1 cellular context compared by ENCODE assay signal in the genomic region with DNA sequence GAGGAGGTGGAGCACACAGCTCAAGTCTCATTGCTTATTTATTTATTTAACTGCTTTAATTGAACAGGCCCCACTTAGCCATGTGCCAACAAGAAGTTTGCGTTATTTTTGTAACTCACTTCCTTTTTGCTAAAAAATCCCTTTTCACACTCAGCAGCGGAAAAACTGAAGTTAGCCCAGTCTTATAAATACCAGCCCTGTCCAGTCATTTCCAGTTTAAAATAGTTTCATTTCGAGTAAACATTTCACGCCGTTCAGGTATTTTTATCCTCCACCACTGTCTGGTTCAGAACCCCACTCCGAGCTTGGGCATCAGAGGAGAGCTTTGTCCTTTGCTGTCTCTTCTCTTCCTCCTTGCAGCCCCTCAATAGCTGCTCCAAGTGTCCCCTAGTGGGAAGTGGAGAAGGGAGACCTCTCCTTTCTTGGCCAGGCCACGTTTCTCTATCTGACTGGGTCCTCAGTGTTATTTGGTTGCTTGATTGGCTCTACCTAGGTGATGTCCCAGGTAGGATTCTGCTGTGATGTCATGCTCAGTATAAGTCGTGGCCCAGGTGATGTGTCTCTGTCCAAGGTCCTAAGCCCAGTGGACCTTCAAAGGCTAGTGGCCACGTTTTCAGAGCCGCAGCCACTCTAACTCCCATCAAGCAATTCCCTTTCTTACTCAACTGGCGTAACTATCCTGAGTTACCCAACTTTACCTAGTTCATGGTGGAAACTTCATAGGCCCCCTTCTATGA.
TF ChIP-seq lines count a peak whose summit lies in the region.

No MANE protein-coding gene starts in this region.

TF ChIP-seq in HEK293, 187 proteins besides CTCF, POLR2A, EP300 and RAD21 (continued from another document):
- no peak for TF ChIP-seq ZNF610 (tag by site-specific recombination; IDR thresholded peaks at IDR 0.05; ENCODE audit: borderline replicate concordance)
TF ChIP-seq in HEK293: peak in this region for 1.
